19 cellular contexts compared by ENCODE assay signal in genomic region chr7:114342431-114343181, GRCh38.
"Had no signal": no experiment of that assay in that cellular context is flagged by ENCODE, and none has a peak within 500 bp of the region (broad histone marks: within the 10 kb centered on the region; RNA-seq: fewer than 3 reads in every experiment).

No MANE protein-coding gene starts in this region.

- FAIRE-seq: endothelial cell of umbilical vein had no signal

- H3K36me3 ChIP-seq: stomach, thoracic aorta, transverse colon had no signal

- H3K4me1 ChIP-seq: psoas muscle, stomach had no signal

- DNase-seq: effector CD4-positive, alpha-beta T cell; endodermal cell; erythroblast; foreskin keratinocyte; immature natural killer cell; kidney glomerular epithelial cell; naive thymus-derived CD4-positive, alpha-beta T cell; nephron progenitor cell; psoas muscle; retina; stimulated activated CD4-positive, alpha-beta T cell treated with anti-CD3 and anti-CD28 coated beads, Interleukin-2, amount 100 ng/mL, for 24 hours; stimulated activated naive CD4-positive, alpha-beta T cell; stomach; substantia nigra; transverse colon had no signal

- H3K4me3 ChIP-seq: coronary artery, psoas muscle, stomach, thoracic aorta, transverse colon had no signal

- ATAC-seq: foreskin keratinocyte; naive thymus-derived CD4-positive, alpha-beta T cell; psoas muscle; sciatic nerve had no signal

- H3K27me3 ChIP-seq: foreskin keratinocyte, stomach, transverse colon had no signal

- H3K9me3 ChIP-seq: psoas muscle, stomach, thoracic aorta, transverse colon had no signal

- H3K27ac ChIP-seq: coronary artery, foreskin keratinocyte, psoas muscle, stomach, thoracic aorta, transverse colon had no signal
